ENCODE assay signal across 13 cellular contexts in the genomic region with DNA sequence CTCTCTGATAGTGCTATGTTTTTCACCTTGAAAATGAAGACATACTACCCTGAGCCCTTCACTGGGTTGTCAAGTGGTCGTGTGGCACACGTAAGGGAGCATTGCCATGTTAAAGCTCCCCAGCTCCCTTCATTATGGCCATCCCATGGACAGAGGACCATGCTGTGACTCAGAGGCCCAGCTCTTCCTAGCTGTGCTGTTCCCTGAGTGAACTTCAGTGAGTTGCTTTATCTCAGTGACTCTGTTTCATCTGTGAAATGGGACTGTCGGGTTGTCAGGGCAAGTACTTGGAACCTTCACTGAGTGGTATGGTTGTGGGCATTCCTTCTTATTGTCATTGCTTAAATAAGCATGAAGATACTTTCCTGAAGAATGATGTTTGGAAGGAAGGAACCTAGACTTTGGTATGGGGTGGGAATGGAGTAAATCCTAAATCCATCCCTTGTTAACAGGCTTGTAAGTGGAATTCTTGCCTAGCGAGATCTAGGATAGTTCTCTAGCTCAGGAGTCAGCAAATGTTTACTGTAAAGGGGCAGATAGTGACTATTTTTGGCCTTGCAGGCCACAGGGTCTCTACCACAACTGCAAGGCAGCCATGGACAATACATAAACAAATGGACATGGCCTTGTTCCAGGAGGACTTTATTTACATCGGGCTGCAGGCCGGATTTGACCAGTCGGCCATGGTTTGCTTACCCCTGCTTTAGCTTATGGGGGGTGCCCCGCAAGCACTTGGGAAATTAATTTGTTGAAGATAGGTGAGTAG.
DNase-seq lines count a peak whose midpoint lies in the region; ATAC-seq and TF ChIP-seq lines count a peak whose summit lies in the region.
"Had no signal": no experiment of that assay in that cellular context is flagged by ENCODE, and none has a peak within 500 bp of the region (broad histone marks: within the 10 kb centered on the region; RNA-seq: fewer than 3 reads in every experiment).

No MANE protein-coding gene starts in this region.

- peak overlapping the region; percentile 19 to 89 (median 76) for H3K27ac Mint-ChIP-seq in CD4-positive, CD25-positive, alpha-beta regulatory T cell
- H3K27ac Mint-ChIP-seq: activated CD8-positive, alpha-beta T cell treated with anti-CD3 and anti-CD28 coated beads, Interleukin-2, amount 10 ng/mL, durations not matched to agents 7 days and 5 days had no signal

- TF ChIP-seq CTCF in RWPE2 (IDR thresholded peaks at IDR 0.05; ENCODE audit: poor library complexity, severe bottlenecking) (no peak), hepatocyte (IDR thresholded peaks at IDR 0.05; ENCODE audit: poor library complexity) (no peak), spleen (IDR thresholded peaks at IDR 0.05 in 8 of 11, conservative IDR thresholded peaks at IDR 0.05 in 3 of 11) (no peak)

- DNase-seq in CD4-positive, CD25-positive, alpha-beta regulatory T cell: no peak
- DNase-seq in RWPE2 (ENCODE audit: low spot score) (no peak), hepatocyte (ENCODE audit: low spot score) (no peak), spleen (no peak), caudate nucleus (lab: John Stamatoyannopoulos, UW) (no peak)
- DNase-seq: activated CD8-positive, alpha-beta T cell treated with anti-CD3 and anti-CD28 coated beads, Interleukin-2, amount 10 ng/mL, durations not matched to agents 7 days and 5 days; activated gamma-delta T cell treated with Interleukin-2 at 50 U/mL for 16 hours; NCI-H1092; NCI-H226; stimulated activated CD4-positive, alpha-beta T cell treated with anti-CD3 and anti-CD28 coated beads, Interleukin-1b, Interleukin-23, amount 100 ng/mL, for 48 hours had no signal

- H2AFZ ChIP-seq in hepatocyte: no peak overlapping the region

- H3K9ac ChIP-seq in skeletal muscle tissue (ENCODE audit: low read depth in 1 of 3, low read length in 3 of 3): no peak overlapping the region

- WGBS in hepatocyte (ENCODE audit: low lambda C conversion rate, missing lambda C conversion rate): 68% methylated on average over 8 of the region's 8 CpGs
- WGBS in spleen, 5 donors: 92 to 98% (median 94%) methylated on average over 6 to 8 of the region's 8 CpGs

- no peak for ATAC-seq in CD4-positive, CD25-positive, alpha-beta regulatory T cell (ENCODE audit: low read depth in 2 of 2)
- ATAC-seq in RWPE2 (ENCODE audit: low read depth) (no peak), HG02970 (IDR thresholded peaks at IDR 0.05; ENCODE audit: low FRiP score, unreplicated experiment) (no peak), GM18520 (IDR thresholded peaks at IDR 0.05; ENCODE audit: unreplicated experiment) (no peak)
- ATAC-seq: activated CD8-positive, alpha-beta T cell treated with anti-CD3 and anti-CD28 coated beads, Interleukin-2, amount 10 ng/mL, durations not matched to agents 7 days and 5 days had no signal

- peaks cover 39% of the 10 kb centered on the region for H3K4me1 ChIP-seq in CD4-positive, CD25-positive, alpha-beta regulatory T cell (ENCODE audit: control insufficient read depth, insufficient read depth, low read length, poor library complexity, severe bottlenecking)
- H3K4me1 ChIP-seq in RWPE2 (ENCODE audit: insufficient read depth, poor library complexity, severe bottlenecking): peaks cover 37% of the 10 kb centered on the region
- H3K4me1 ChIP-seq in hepatocyte (ENCODE audit: insufficient read depth): peaks cover 60% of the 10 kb centered on the region
- H3K4me1 ChIP-seq in skeletal muscle tissue (ENCODE audit: control insufficient read depth in 3 of 3, insufficient read depth in 3 of 3, low read length in 3 of 3): peaks cover 30 to 32% (median 31%) of the 10 kb centered on the region in 3 donors
- H3K4me1 ChIP-seq in spleen: peaks cover 23 to 94% (median 50%) of the 10 kb centered on the region in 6 donors

- H3K27ac ChIP-seq in CD4-positive, CD25-positive, alpha-beta regulatory T cell (ENCODE audit: insufficient read depth, low read length, poor library complexity, severe bottlenecking): no peak overlapping the region
- peak overlapping the region; percentile 82 for H3K27ac ChIP-seq in RWPE2 (ENCODE audit: poor library complexity, severe bottlenecking)
- peak overlapping the region; percentile 93 for H3K27ac ChIP-seq in hepatocyte
- H3K27ac ChIP-seq in skeletal muscle tissue (ENCODE audit: low read depth, low read length): peak overlapping the region; percentile 52
- H3K27ac ChIP-seq in spleen: peak overlapping the region in 3 of 8 donors; percentile 23 to 87 (median 81)
- no peak overlapping the region for H3K27ac ChIP-seq in caudate nucleus (ENCODE audit: low read depth, low read length)

- no peaks in the 10 kb centered on the region for H3K36me3 ChIP-seq in CD4-positive, CD25-positive, alpha-beta regulatory T cell (ENCODE audit: control insufficient read depth, insufficient read depth, low read length)
- H3K36me3 ChIP-seq in RWPE2 (ENCODE audit: low read depth) (no peaks in the 10 kb centered on the region), hepatocyte (replicated peaks; ENCODE audit: insufficient read depth, low read depth) (no peaks in the 10 kb centered on the region), skeletal muscle tissue (ENCODE audit: control insufficient read depth in 3 of 3, insufficient read depth in 3 of 3, low read length in 3 of 3) (no peaks in the 10 kb centered on the region), spleen (no peaks in the 10 kb centered on the region)

- H3K79me2 ChIP-seq in hepatocyte: no peaks in the 10 kb centered on the region

- no peaks in the 10 kb centered on the region for H3K9me2 ChIP-seq in hepatocyte (replicated peaks; ENCODE audit: insufficient read depth)

- no peaks in the 10 kb centered on the region for H3K9me3 Mint-ChIP-seq in CD4-positive, CD25-positive, alpha-beta regulatory T cell

- H3K4me2 ChIP-seq in hepatocyte: no peak overlapping the region

- peaks cover 28 to 86% (median 40%) of the 10 kb centered on the region in 4 donors for H3K4me1 Mint-ChIP-seq in CD4-positive, CD25-positive, alpha-beta regulatory T cell

- no peaks in the 10 kb centered on the region for H3K27me3 ChIP-seq in CD4-positive, CD25-positive, alpha-beta regulatory T cell (ENCODE audit: control insufficient read depth, insufficient read depth, low read length)
- H3K27me3 ChIP-seq in RWPE2 (ENCODE audit: insufficient read depth, poor library complexity, severe bottlenecking) (no peaks in the 10 kb centered on the region), hepatocyte (no peaks in the 10 kb centered on the region), skeletal muscle tissue (ENCODE audit: control insufficient read depth in 3 of 3, insufficient read depth in 3 of 3, low read length in 3 of 3) (no peaks in the 10 kb centered on the region), spleen (replicated peaks in 1 of 7) (no peaks in the 10 kb centered on the region)

- H3K4me3 ChIP-seq in CD4-positive, CD25-positive, alpha-beta regulatory T cell (ENCODE audit: low read depth, low read length): no peak overlapping the region
- H3K4me3 ChIP-seq in RWPE2 (ENCODE audit: severe bottlenecking) (no peak overlapping the region), hepatocyte (no peak overlapping the region), skeletal muscle tissue (ENCODE audit: low read length in 3 of 3) (no peak overlapping the region), spleen (no peak overlapping the region)

- H3K4me3 Mint-ChIP-seq in CD4-positive, CD25-positive, alpha-beta regulatory T cell: peak overlapping the region in 2 of 4 donors; percentile 43 to 46
- H3K4me3 Mint-ChIP-seq: activated CD8-positive, alpha-beta T cell treated with anti-CD3 and anti-CD28 coated beads, Interleukin-2, amount 10 ng/mL, durations not matched to agents 7 days and 5 days had no signal

- H4K20me1 ChIP-seq in hepatocyte (ENCODE audit: insufficient read depth, poor library complexity, severe bottlenecking): no peaks in the 10 kb centered on the region

- H3K27me3 Mint-ChIP-seq in CD4-positive, CD25-positive, alpha-beta regulatory T cell: no peaks in the 10 kb centered on the region

- H3K36me3 Mint-ChIP-seq in CD4-positive, CD25-positive, alpha-beta regulatory T cell: no peaks in the 10 kb centered on the region

- H3K9me3 ChIP-seq in CD4-positive, CD25-positive, alpha-beta regulatory T cell (ENCODE audit: control insufficient read depth in 2 of 2, low read length in 2 of 2): no peaks in the 10 kb centered on the region
- H3K9me3 ChIP-seq in RWPE2 (ENCODE audit: severe bottlenecking): no peaks in the 10 kb centered on the region
- H3K9me3 ChIP-seq in hepatocyte (ENCODE audit: low read depth): no peaks in the 10 kb centered on the region
- no peaks in the 10 kb centered on the region for H3K9me3 ChIP-seq in skeletal muscle tissue (ENCODE audit: control insufficient read depth in 3 of 3, low read length in 3 of 3)
- no peaks in the 10 kb centered on the region for H3K9me3 ChIP-seq in spleen

- no peak for TF ChIP-seq POLR2A in spleen (IDR thresholded peaks at IDR 0.05)

- intact Hi-C loops in spleen (cut with DNase I; ENCODE audit: low total_unique reads): no loop called here

Comparison
In these comparisons a context has a peak if more than half of its experiments do, and no peak if none do; other contexts are left out.
1. H3K27ac ChIP-seq: peak in RWPE2 (single experiment), hepatocyte (single experiment) and skeletal muscle tissue (single experiment); none in CD4-positive, CD25-positive, alpha-beta regulatory T cell (single experiment) and caudate nucleus (single experiment).